In genomic region chr15:72676838-72677237, GRCh38 we compare ENCODE assay signal across 3 cellular contexts.
TF ChIP-seq lines count a peak whose summit lies in the region.

No MANE protein-coding gene starts in this region.

TF ChIP-seq in HepG2, 621 proteins besides CTCF, POLR2A, EP300 and RAD21:
- TF ChIP-seq RFXANK (CRISPR knock-in tag; IDR thresholded peaks at IDR 0.05) = no peak
- no peak for TF ChIP-seq ZNF644 (CRISPR knock-in tag; IDR thresholded peaks at IDR 0.05; ENCODE audit: low read depth)
- TF ChIP-seq ELF1 (CRISPR knock-in tag; IDR thresholded peaks at IDR 0.05) = no peak
- no peak for TF ChIP-seq ZNF800 (CRISPR knock-in tag; IDR thresholded peaks at IDR 0.05)
- TF ChIP-seq PBX3 (CRISPR knock-in tag; IDR thresholded peaks at IDR 0.05; ENCODE audit: borderline replicate concordance) = no peak
- peak; percentile 46 for TF ChIP-seq CEBPB (IDR thresholded peaks at IDR 0.05; ENCODE audit: borderline replicate concordance, low read depth, low read length)
- TF ChIP-seq ATF7-NPFF (CRISPR knock-in tag; IDR thresholded peaks at IDR 0.05; ENCODE audit: low read depth) = no peak

TF ChIP-seq in IMR-90, 13 proteins besides CTCF, POLR2A, EP300 and RAD21:
- TF ChIP-seq MAZ (IDR thresholded peaks at IDR 0.05; ENCODE audit: borderline replicate concordance, low read depth, low read length) = no peak
- TF ChIP-seq CEBPB (IDR thresholded peaks at IDR 0.05; ENCODE audit: low read depth, low read length) = peak; percentile 72

TF ChIP-seq in K562, 482 proteins besides CTCF, POLR2A, EP300 and RAD21:
- TF ChIP-seq CEBPG (CRISPR knock-in tag; IDR thresholded peaks at IDR 0.05) (no peak), CEBPG (tag; conservative IDR thresholded peaks at IDR 0.05 in 1 of 2, IDR thresholded peaks at IDR 0.05 in 1 of 2) (peak in 1 of 2 experiments; percentile 45; a peak in 3 of 4 replicates), CCAR2 (IDR thresholded peaks at IDR 0.05; ENCODE audit: low read depth, low read length) (no peak), CEBPB (tag; IDR thresholded peaks at IDR 0.05) (peak; percentile 74)
